Comparison of ENCODE assay signal across 22 cellular contexts in the genomic region with DNA sequence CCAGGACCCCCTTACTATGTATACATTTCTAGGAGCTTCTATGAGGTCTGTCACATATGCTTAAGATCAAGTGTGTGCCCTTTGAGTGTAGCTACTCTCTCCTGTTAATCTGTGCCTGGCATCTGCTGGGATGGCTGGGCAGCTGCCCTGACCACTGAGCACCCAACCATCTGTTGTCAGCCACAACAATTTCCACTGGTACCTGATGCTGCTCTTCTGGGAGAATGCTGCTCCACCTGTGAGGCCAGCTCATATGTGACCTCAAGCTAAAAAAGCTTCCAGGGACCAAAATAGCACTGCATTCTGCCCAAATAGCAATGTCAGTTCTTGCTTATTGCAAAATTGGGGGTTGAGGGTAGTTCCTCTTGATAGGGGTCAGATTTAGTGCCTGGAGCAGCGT.
DNase-seq lines count a peak whose midpoint lies in the region; ATAC-seq lines count a peak whose summit lies in the region.
"Had no signal": no experiment of that assay in that cellular context is flagged by ENCODE, and none has a peak within 500 bp of the region (broad histone marks: within the 10 kb centered on the region; RNA-seq: fewer than 3 reads in every experiment).

No MANE protein-coding gene starts in this region.

- H3K4me1 Mint-ChIP-seq in T-helper 1 cell treated with Interleukin-12 subunit alpha and Interleukin-12 subunit beta and Interleukin-4 antibody, amounts not matched to agents 30 μg/mL and 1 μg/mL, for 36 hours (ENCODE audit: low read depth), result peaks cover 35% of the 10 kb centered on the region
- H3K4me1 Mint-ChIP-seq in central memory CD8-positive, alpha-beta T cell, result no peaks in the 10 kb centered on the region
- H3K4me1 Mint-ChIP-seq: activated naive CD4-positive, alpha-beta T cell treated with anti-CD3 and anti-CD28 coated beads, Interleukin-2, amount 50 U/mL, for 24 hours had no signal

- no peaks in the 10 kb centered on the region for H3K36me3 Mint-ChIP-seq in T-helper 1 cell treated with Interleukin-12 subunit alpha and Interleukin-12 subunit beta and Interleukin-4 antibody, amounts not matched to agents 30 μg/mL and 1 μg/mL, for 36 hours (ENCODE audit: low read depth)
- H3K36me3 Mint-ChIP-seq in central memory CD8-positive, alpha-beta T cell (ENCODE audit: insufficient read depth), result no peaks in the 10 kb centered on the region
- H3K36me3 Mint-ChIP-seq: activated naive CD4-positive, alpha-beta T cell treated with anti-CD3 and anti-CD28 coated beads, Interleukin-2, amount 50 U/mL, for 24 hours had no signal

- H3K4me3 Mint-ChIP-seq in T-helper 1 cell treated with Interleukin-12 subunit alpha and Interleukin-12 subunit beta and Interleukin-4 antibody, amounts not matched to agents 30 μg/mL and 1 μg/mL, for 36 hours, result no peak overlapping the region
- no peak overlapping the region for H3K4me3 Mint-ChIP-seq in central memory CD8-positive, alpha-beta T cell
- H3K4me3 Mint-ChIP-seq: activated naive CD4-positive, alpha-beta T cell treated with anti-CD3 and anti-CD28 coated beads, Interleukin-2, amount 50 U/mL, for 24 hours; brain; memory B cell; nephron had no signal

- peak overlapping the region; percentile 76 for H3K27ac Mint-ChIP-seq in T-helper 1 cell treated with Interleukin-12 subunit alpha and Interleukin-12 subunit beta and Interleukin-4 antibody, amounts not matched to agents 30 μg/mL and 1 μg/mL, for 36 hours
- H3K27ac Mint-ChIP-seq in central memory CD8-positive, alpha-beta T cell (ENCODE audit: low read depth), result peak overlapping the region; percentile 10
- H3K27ac Mint-ChIP-seq: activated naive CD4-positive, alpha-beta T cell treated with anti-CD3 and anti-CD28 coated beads, Interleukin-2, amount 50 U/mL, for 24 hours; memory B cell; nephron had no signal

- ATAC-seq in GM18907 (IDR thresholded peaks at IDR 0.05; ENCODE audit: unreplicated experiment) (peak; percentile 20), HG02759 (IDR thresholded peaks at IDR 0.05; ENCODE audit: unreplicated experiment) (peak; percentile 16), GM19452 (IDR thresholded peaks at IDR 0.05; ENCODE audit: unreplicated experiment) (no peak)
- no peak for ATAC-seq in central memory CD8-positive, alpha-beta T cell (replicated peaks; ENCODE audit: extremely low read depth, poor library complexity, severe bottlenecking)

- peaks cover 16% of the 10 kb centered on the region for H3K27me3 Mint-ChIP-seq in T-helper 1 cell treated with Interleukin-12 subunit alpha and Interleukin-12 subunit beta and Interleukin-4 antibody, amounts not matched to agents 30 μg/mL and 1 μg/mL, for 36 hours (ENCODE audit: low read depth)
- no peaks in the 10 kb centered on the region for H3K27me3 Mint-ChIP-seq in central memory CD8-positive, alpha-beta T cell
- H3K27me3 Mint-ChIP-seq: activated naive CD4-positive, alpha-beta T cell treated with anti-CD3 and anti-CD28 coated beads, Interleukin-2, amount 50 U/mL, for 24 hours; brain; memory B cell had no signal

- DNase-seq in T-helper 1 cell (no peak), H4 (ENCODE audit: low spot score) (no peak), NCI-H2081 (lab: John Stamatoyannopoulos, UW) (no peak)
- DNase-seq in central memory CD8-positive, alpha-beta T cell (ENCODE audit: low spot score in 2 of 2), result no peak
- DNase-seq: activated CD4-positive, alpha-beta T cell treated with anti-CD3 and anti-CD28 coated beads for 4 hours; activated T-cell treated with anti-CD3 and anti-CD28 coated beads, Interleukin-2, amount 50 U/mL, for 1 hour; cortex of kidney; foreskin melanocyte; kidney glomerular epithelial cell; NCI-H187 treated with DMSO at 0.1 percent for 48 hours; NCI-H446; SK-N-SH; stimulated activated CD4-positive, alpha-beta T cell treated with anti-CD3 and anti-CD28 coated beads, Interleukin-12 subunit alpha, Interleukin-12 subunit beta, amount 100 ng/mL, for 4 hours; testis had no signal

- no peaks in the 10 kb centered on the region for H3K9me3 Mint-ChIP-seq in T-helper 1 cell treated with Interleukin-12 subunit alpha and Interleukin-12 subunit beta and Interleukin-4 antibody, amounts not matched to agents 30 μg/mL and 1 μg/mL, for 36 hours
- no peaks in the 10 kb centered on the region for H3K9me3 Mint-ChIP-seq in central memory CD8-positive, alpha-beta T cell
- H3K9me3 Mint-ChIP-seq: activated naive CD4-positive, alpha-beta T cell treated with anti-CD3 and anti-CD28 coated beads, Interleukin-2, amount 50 U/mL, for 24 hours; brain; memory B cell; nephron had no signal

Comparison
In these comparisons a context has a peak if more than half of its experiments do, and no peak if none do; other contexts are left out.
1. ATAC-seq: peak in GM18907 (single experiment) and HG02759 (single experiment); none in central memory CD8-positive, alpha-beta T cell (single experiment) and GM19452 (single experiment).